In genomic region chr14:68795602-68796417, GRCh38 we compare ENCODE assay signal across 8 cellular contexts. TPM values are rescaled to one million over a fixed set of nuclear protein-coding genes. Genes with fewer than 3 reads are reported as not detected.
DNase-seq lines count a peak whose midpoint lies in the region; ATAC-seq and TF ChIP-seq lines count a peak whose summit lies in the region.

No MANE protein-coding gene starts in this region.

- H3K9me3 ChIP-seq in CD8-positive, alpha-beta memory T cell (ENCODE audit: low read length), result no peaks in the 10 kb centered on the region
- no peaks in the 10 kb centered on the region for H3K9me3 ChIP-seq in SJSA1 (replicated peaks)
- peaks cover 0 to 1% (median 0%) of the 10 kb centered on the region in 11 donors for H3K9me3 ChIP-seq in heart right ventricle

- ATAC-seq in GM19324 (IDR thresholded peaks at IDR 0.05; ENCODE audit: low FRiP score, unreplicated experiment) (peak; percentile 33), HG03457 (IDR thresholded peaks at IDR 0.05; ENCODE audit: unreplicated experiment) (peak; percentile 32), heart right ventricle (peak; percentile 39 to 79 (median 48))

- peaks cover 0 to 2% (median under 1%) of the 10 kb centered on the region in 5 donors for H3K9me3 Mint-ChIP-seq in CD8-positive, alpha-beta memory T cell

- no peaks in the 10 kb centered on the region for H3K27me3 ChIP-seq in CD8-positive, alpha-beta memory T cell (ENCODE audit: insufficient read depth, low read length, poor library complexity, severe bottlenecking)
- H3K27me3 ChIP-seq in SJSA1 (replicated peaks) (no peaks in the 10 kb centered on the region), heart right ventricle (no peaks in the 10 kb centered on the region)

- WGBS in heart right ventricle, 2 donors, result 2% methylated on average over 65 to 69 of the region's 69 CpGs

- H3K27ac Mint-ChIP-seq in CD8-positive, alpha-beta memory T cell, result peak overlapping the region; percentile 98 to 100 (median 100)

- H3K27ac ChIP-seq in CD8-positive, alpha-beta memory T cell (ENCODE audit: low read depth, low read length), result peak overlapping the region; percentile 99
- H3K27ac ChIP-seq in SJSA1 (peak overlapping the region; percentile 98), heart right ventricle (peak overlapping the region; percentile 99 to 100 (median 100))

- peak overlapping the region; percentile 91 to 98 (median 97) for H3K4me3 Mint-ChIP-seq in CD8-positive, alpha-beta memory T cell

- no peaks in the 10 kb centered on the region for H3K36me3 ChIP-seq in CD8-positive, alpha-beta memory T cell (ENCODE audit: insufficient read depth, low read length)
- H3K36me3 ChIP-seq in SJSA1 (peaks cover 7% of the 10 kb centered on the region), heart right ventricle (peaks cover 0 to 12% (median 0%) of the 10 kb centered on the region in 9 donors)

- peak; percentile 66 to 90 (median 86) for DNase-seq in CD8-positive, alpha-beta memory T cell
- DNase-seq in SJSA1 (ENCODE audit: low read depth in 1 of 2, low spot score in 2 of 2) (peak; percentile 77 to 91), heart right ventricle (peak; percentile 89 to 92), posterior vena cava (ENCODE audit: low spot score) (peak; percentile 95), NCI-H1694 treated with DMSO at 0.1 percent for 48 hours (lab: John Stamatoyannopoulos, UW) (no peak)
- DNase-seq in activated naive CD8-positive, alpha-beta T cell treated with anti-CD3 and anti-CD28 coated beads, Interleukin-2, amount 50 U/mL, for 16 hours (ENCODE audit: low read depth, low spot score), result peak; percentile 59

- intact Hi-C loops in heart right ventricle (cut with DNase I), result loop anchor here in 6 of 10 donors (2.0 to 10.0 kb wide), 5 partner anchors 19 to 547 kb away; no protein-coding TSS in a partner anchor
- intact Hi-C loops in posterior vena cava (cut with DNase I), result loop anchor here (2.0 to 10.0 kb wide), 2 partner anchors 21 to 251 kb away; no protein-coding TSS in a partner anchor

- H3K4me1 Mint-ChIP-seq in CD8-positive, alpha-beta memory T cell, result peaks cover 25 to 43% (median 39%) of the 10 kb centered on the region in 3 donors

- CTCF ChIA-PET in CD8-positive, alpha-beta memory T cell (lab: Charles Lee), result interaction anchor here (1.1 to 5.2 kb wide), 9 partner anchors 8 to 585 kb away, joined by 3 to 92 read pairs (median 8); no protein-coding TSS in a partner anchor

- POLR2A ChIA-PET in CD8-positive, alpha-beta memory T cell (lab: Charles Lee), result interaction anchor here (0.6 to 12.7 kb wide), 12 partner anchors 10 to 979 kb away, joined by 3 to 445 read pairs (median 6); partner anchors contain the start of gene ZFYVE26

- peaks cover 0 to 18% of the 10 kb centered on the region in 2 donors for H3K27me3 Mint-ChIP-seq in CD8-positive, alpha-beta memory T cell

- peaks cover 16% of the 10 kb centered on the region for H3K4me1 ChIP-seq in CD8-positive, alpha-beta memory T cell (ENCODE audit: insufficient read depth, low read length)
- H3K4me1 ChIP-seq in SJSA1 (replicated peaks) (peaks cover 24% of the 10 kb centered on the region), heart right ventricle (peaks cover 0 to 36% (median 9%) of the 10 kb centered on the region in 9 donors)

- peak; percentile 66 to 87 (median 79) for TF ChIP-seq CTCF in heart right ventricle (IDR thresholded peaks at IDR 0.05)

- H3K4me3 ChIP-seq in CD8-positive, alpha-beta memory T cell (ENCODE audit: low read length), result peak overlapping the region; percentile 99
- H3K4me3 ChIP-seq in SJSA1, result peak overlapping the region; percentile 59
- H3K4me3 ChIP-seq in heart right ventricle, result peak overlapping the region; percentile 60 to 93 (median 87)

- H3K36me3 Mint-ChIP-seq in CD8-positive, alpha-beta memory T cell, result peaks cover 3 to 47% (median 18%) of the 10 kb centered on the region in 3 donors

RNA-seq across cellular contexts. Expression of gene ZFP36L1, which starts 2.9 kb away (rescaled TPM):
- total RNA-seq in CD8-positive, alpha-beta memory T cell, result 100 to 1,000 TPM; 128 to 133 TPM
- 124 TPM for polyA plus RNA-seq in CD8-positive, alpha-beta memory T cell
- 11.0 and 22.0 TPM in 2 replicates for total RNA-seq in SJSA1 (2014; rRNA removed; shearing (Covaris generic))
- total RNA-seq in heart right ventricle (100 to 1,000 TPM in 2 of 10 donors, 10 to 100 TPM in 8; 46.5 to 127 (median 55.3) TPM), posterior vena cava (100 to 1,000 TPM; 311 to 319 TPM)
- 10 to 100 TPM; 40.8 to 41.1 TPM for polyA plus RNA-seq in heart right ventricle
